ENCODE assay signal across 16 cellular contexts in the genomic region with DNA sequence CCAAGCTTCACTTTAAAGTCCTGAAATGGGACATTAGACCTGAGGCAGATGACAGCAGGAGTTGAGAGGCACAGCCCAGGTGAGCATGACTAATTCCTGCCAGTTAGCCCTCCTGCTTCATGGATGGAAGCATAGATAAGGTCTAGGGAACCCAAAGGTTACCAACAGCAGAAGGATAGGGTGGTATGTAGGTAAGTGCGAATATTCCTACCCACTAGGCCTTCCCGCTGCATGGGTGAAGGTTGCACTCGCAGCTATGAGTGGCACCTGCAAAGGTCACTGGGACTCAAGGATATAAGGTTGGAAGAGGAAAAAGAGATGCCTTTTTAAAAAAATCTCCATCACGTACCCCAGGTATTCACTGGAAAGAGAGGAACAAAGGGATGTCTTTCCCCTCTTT. TPM values are rescaled to one million over a fixed set of nuclear protein-coding genes. Genes with fewer than 3 reads are reported as not detected.
"Had no signal": no experiment of that assay in that cellular context is flagged by ENCODE, and none has a peak within 500 bp of the region (broad histone marks: within the 10 kb centered on the region; RNA-seq: fewer than 3 reads in every experiment).

No MANE protein-coding gene starts in this region.

- DNase-seq: activated CD4-positive, alpha-beta T cell treated with anti-CD3 and anti-CD28 coated beads, Interleukin-2, amount 50 U/mL, for 4 hours; activated CD8-positive, alpha-beta memory T cell treated with anti-CD3 and anti-CD28 coated beads, Interleukin-2, amount 50 U/mL, for 4 hours; activated naive CD4-positive, alpha-beta T cell; activated naive CD8-positive, alpha-beta T cell treated with anti-CD3 and anti-CD28 coated beads, Interleukin-2, amount 50 U/mL, for 24 hours; cortex of kidney; effector memory CD4-positive, alpha-beta T cell; midbrain; naive B cell; small intestine had no signal

- H3K4me3 ChIP-seq: lung, tibial nerve had no signal

- H3K27ac Mint-ChIP-seq: activated naive CD8-positive, alpha-beta T cell treated with anti-CD3 and anti-CD28 coated beads, Interleukin-2, amount 50 U/mL, for 24 hours; naive B cell; T-helper 2 cell treated with Interferon-gamma antibody and Interleukin-4, amounts not matched to agents 5 μg/mL and 100 μg/mL, for 36 hours had no signal

- H3K36me3 ChIP-seq: neutrophil had no signal

- H3K4me1 Mint-ChIP-seq: activated naive CD8-positive, alpha-beta T cell treated with anti-CD3 and anti-CD28 coated beads, Interleukin-2, amount 50 U/mL, for 24 hours; naive B cell had no signal

- H3K27me3 ChIP-seq: neutrophil, tibial nerve had no signal

- H3K4me3 Mint-ChIP-seq: activated naive CD8-positive, alpha-beta T cell treated with anti-CD3 and anti-CD28 coated beads, Interleukin-2, amount 50 U/mL, for 24 hours; naive B cell; T-helper 2 cell treated with Interferon-gamma antibody and Interleukin-4, amounts not matched to agents 5 μg/mL and 100 μg/mL, for 36 hours had no signal

- H3K27ac ChIP-seq: neutrophil, tibial nerve had no signal

- ATAC-seq: activated CD4-positive, CD25-positive, alpha-beta regulatory T cell treated with anti-CD3 and anti-CD28 coated beads, Interleukin-2, amount 50 U/mL, for 24 hours; activated naive CD8-positive, alpha-beta T cell treated with anti-CD3 and anti-CD28 coated beads, Interleukin-2, amount 50 U/mL, for 24 hours had no signal

- H3K4me1 ChIP-seq: tibial nerve had no signal

RNA-seq across cellular contexts. Expression of a gene that starts 41.4 kb away (rescaled TPM):
- total RNA-seq: cardiac septum, fibroblast of lung, lung, tibial nerve had no signal
